ENCODE assay signal across 8 cellular contexts in the genomic region with DNA sequence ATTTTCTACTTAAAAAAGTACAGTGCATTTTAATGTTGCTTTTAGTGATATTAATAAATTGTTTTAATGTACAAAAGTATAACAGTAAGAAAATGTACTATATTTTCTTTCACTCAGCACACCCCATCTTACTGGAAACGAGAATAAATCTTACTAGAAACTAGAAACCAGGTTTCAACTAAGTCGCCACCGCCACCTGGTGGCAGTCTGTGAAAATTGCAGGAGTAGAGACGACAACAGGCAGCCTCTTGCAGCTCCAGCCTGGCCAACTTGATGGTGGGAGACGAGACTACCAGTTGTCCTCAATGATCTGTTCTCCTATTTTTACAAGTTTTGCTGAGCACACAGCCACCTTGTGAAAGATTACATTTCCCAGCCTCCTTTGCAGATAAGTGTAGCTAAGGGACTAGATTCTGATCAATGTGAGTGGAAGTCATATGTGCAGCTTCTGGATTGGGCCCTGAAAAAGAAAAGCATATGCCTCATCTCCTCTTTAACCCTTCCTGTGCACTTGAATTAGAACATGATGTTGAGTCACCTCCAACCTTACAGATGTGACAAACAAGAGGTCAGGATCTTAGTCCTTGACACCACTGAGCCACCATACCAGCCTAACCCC. TPM values are rescaled to one million over a fixed set of nuclear protein-coding genes. Genes with fewer than 3 reads are reported as not detected.
A peak's percentile ranks its signal among the peaks of the same experiment; 100 is the strongest.
DNase-seq lines count a peak whose midpoint lies in the region; ATAC-seq, FAIRE-seq and TF ChIP-seq lines count a peak whose summit lies in the region.

No MANE protein-coding gene starts in this region.

- intact Hi-C loops in CD14-positive monocyte (cut with micrococcal nuclease) (loop anchor here (2.0 to 10.0 kb wide), 2 partner anchors 224 to 518 kb away; a partner anchor contains a TSS), cardiac septum (cut with DNase I) (no loop called here)

- H3K4me1 Mint-ChIP-seq in CD14-positive monocyte, result no peaks in the 10 kb centered on the region
- no peaks in the 10 kb centered on the region for H3K4me1 Mint-ChIP-seq in activated T-cell treated with anti-CD3 and anti-CD28 coated beads, Interleukin-2, amount 50 U/mL, for 24 hours (ENCODE audit: low read depth)

- no peak for TF ChIP-seq POLR2A in H54 (IDR thresholded peaks at IDR 0.05; ENCODE audit: low read depth, low read length)

- no peak for DNase-seq in CD14-positive monocyte (ENCODE audit: low spot score)
- DNase-seq in H54 (ENCODE audit: insufficient read length, low spot score), result peak; percentile 47
- peak; percentile 44 to 63 for DNase-seq in NOMO-1 (lab: John Stamatoyannopoulos, UW; ENCODE audit: unreplicated experiment in 2 of 2)
- peak; percentile 76 for DNase-seq in activated T-cell treated with anti-CD3 and anti-CD28 coated beads, Interleukin-2, amount 50 U/mL, for 24 hours
- DNase-seq in cardiac septum (ENCODE audit: low spot score), result peak; percentile 83
- DNase-seq in stimulated activated CD4-positive, alpha-beta T cell treated with anti-CD3 and anti-CD28 coated beads, Interleukin-2, amount 100 ng/mL, for 4 hours (ENCODE audit: low read depth), result peak; percentile 28

- peak; percentile 96 for TF ChIP-seq CTCF in CD14-positive monocyte (IDR thresholded peaks at IDR 0.05)

- no peaks in the 10 kb centered on the region for H3K36me3 Mint-ChIP-seq in CD14-positive monocyte
- H3K36me3 Mint-ChIP-seq in activated T-cell treated with anti-CD3 and anti-CD28 coated beads, Interleukin-2, amount 50 U/mL, for 24 hours (ENCODE audit: low read depth), result no peaks in the 10 kb centered on the region

- no peak overlapping the region for H3K4me3 Mint-ChIP-seq in CD14-positive monocyte
- H3K4me3 Mint-ChIP-seq in activated T-cell treated with anti-CD3 and anti-CD28 coated beads, Interleukin-2, amount 50 U/mL, for 24 hours, result no peak overlapping the region

- peaks cover 0 to 4% (median 1%) of the 10 kb centered on the region in 3 donors for H3K27me3 Mint-ChIP-seq in CD14-positive monocyte (ENCODE audit: low read depth in 3 of 3)
- no peaks in the 10 kb centered on the region for H3K27me3 Mint-ChIP-seq in activated T-cell treated with anti-CD3 and anti-CD28 coated beads, Interleukin-2, amount 50 U/mL, for 24 hours

- no peak for FAIRE-seq in H54 (lab: Jason Lieb, UNC)

- no peak for ATAC-seq in GM19467 (IDR thresholded peaks at IDR 0.05; ENCODE audit: unreplicated experiment)
- ATAC-seq in GM18858 (IDR thresholded peaks at IDR 0.05; ENCODE audit: unreplicated experiment), result no peak

- H3K27ac Mint-ChIP-seq in CD14-positive monocyte, result peak overlapping the region in 1 of 7 donors; percentile 18
- no peak overlapping the region for H3K27ac Mint-ChIP-seq in activated T-cell treated with anti-CD3 and anti-CD28 coated beads, Interleukin-2, amount 50 U/mL, for 24 hours

- H3K9me3 Mint-ChIP-seq in CD14-positive monocyte, result peaks cover 2 to 7% (median 3%) of the 10 kb centered on the region in 7 donors
- peaks cover 4% of the 10 kb centered on the region for H3K9me3 Mint-ChIP-seq in activated T-cell treated with anti-CD3 and anti-CD28 coated beads, Interleukin-2, amount 50 U/mL, for 24 hours

RNA-seq across cellular contexts. Expression of a gene that starts 8.7 kb away (rescaled TPM):
- polyA plus RNA-seq in CD14-positive monocyte, result not detected
- total RNA-seq in cardiac septum, result not detected
